19 cellular contexts compared by ENCODE assay signal in genomic region chr11:85749287-85749834, GRCh38.
DNase-seq lines count a peak whose midpoint lies in the region; ATAC-seq, FAIRE-seq and TF ChIP-seq lines count a peak whose summit lies in the region.
"Had no signal": no experiment of that assay in that cellular context is flagged by ENCODE, and none has a peak within 500 bp of the region (broad histone marks: within the 10 kb centered on the region; RNA-seq: fewer than 3 reads in every experiment).

No MANE protein-coding gene starts in this region.

- peaks cover 87% of the 10 kb centered on the region for H3K4me1 Mint-ChIP-seq in T-helper 1 cell treated with Interleukin-12 subunit alpha and Interleukin-12 subunit beta and Interleukin-4 antibody, amounts not matched to agents 30 μg/mL and 1 μg/mL, for 36 hours (ENCODE audit: low read depth)
- H3K4me1 Mint-ChIP-seq in CD8-positive, alpha-beta T cell (ENCODE audit: low read depth): peaks cover 85% of the 10 kb centered on the region
- H3K4me1 Mint-ChIP-seq in naive thymus-derived CD8-positive, alpha-beta T cell: peaks cover 52 to 85% (median 81%) of the 10 kb centered on the region in 4 donors

- H3K27me3 ChIP-seq in CD8-positive, alpha-beta T cell (ENCODE audit: insufficient read depth, low read length): no peaks in the 10 kb centered on the region
- H3K27me3 ChIP-seq: esophagus muscularis mucosa had no signal

- no peaks in the 10 kb centered on the region for H3K36me3 ChIP-seq in CD8-positive, alpha-beta T cell (ENCODE audit: insufficient read depth, low read length)
- H3K36me3 ChIP-seq: esophagus muscularis mucosa had no signal

- H3K27ac ChIP-seq in CD8-positive, alpha-beta T cell (ENCODE audit: low read depth, low read length): no peak overlapping the region
- peak overlapping the region; percentile 15; the same call in 1 of the 2 replicates for H3K27ac ChIP-seq in VCaP
- H3K27ac ChIP-seq: esophagus muscularis mucosa, SK-N-MC had no signal

- H3K36me3 Mint-ChIP-seq in T-helper 1 cell treated with Interleukin-12 subunit alpha and Interleukin-12 subunit beta and Interleukin-4 antibody, amounts not matched to agents 30 μg/mL and 1 μg/mL, for 36 hours (ENCODE audit: low read depth): peaks cover 65% of the 10 kb centered on the region
- peaks cover 8% of the 10 kb centered on the region for H3K36me3 Mint-ChIP-seq in CD8-positive, alpha-beta T cell
- H3K36me3 Mint-ChIP-seq in naive thymus-derived CD8-positive, alpha-beta T cell: peaks cover 0 to 11% (median 7%) of the 10 kb centered on the region in 3 donors

- peak overlapping the region; percentile 94 for H3K27ac Mint-ChIP-seq in T-helper 1 cell treated with Interleukin-12 subunit alpha and Interleukin-12 subunit beta and Interleukin-4 antibody, amounts not matched to agents 30 μg/mL and 1 μg/mL, for 36 hours
- peak overlapping the region; percentile 95 for H3K27ac Mint-ChIP-seq in CD8-positive, alpha-beta T cell
- H3K27ac Mint-ChIP-seq in naive thymus-derived CD8-positive, alpha-beta T cell: peak overlapping the region in 8 of 10 donors; percentile 12 to 99 (median 83)

- peaks cover 64% of the 10 kb centered on the region for H3K4me1 ChIP-seq in CD8-positive, alpha-beta T cell (ENCODE audit: insufficient read depth, low read length)
- H3K4me1 ChIP-seq: esophagus muscularis mucosa had no signal

- POLR2A ChIA-PET in CD8-positive, alpha-beta T cell (lab: Charles Lee): no interaction called here
- POLR2A ChIA-PET in naive thymus-derived CD8-positive, alpha-beta T cell (lab: Charles Lee): interaction anchor here (1.1 to 1.6 kb wide), 4 partner anchors 10 to 84 kb away, joined by 3 to 6 read pairs (median 4); partner anchors contain the start of genes CREBZF and SYTL2

- DNase-seq in T-helper 1 cell (no peak), DMS153 (lab: John Stamatoyannopoulos, UW) (no peak), GM12892 (ENCODE audit: insufficient read length) (no peak)
- DNase-seq in CD8-positive, alpha-beta T cell: no peak
- no peak for DNase-seq in naive thymus-derived CD8-positive, alpha-beta T cell
- no peak for DNase-seq in stimulated activated naive CD4-positive, alpha-beta T cell treated with Interleukin-2 at 50 U/mL for 16 hours (lab: John Stamatoyannopoulos, UW)
- DNase-seq: aorta; C1 segment of cervical spinal cord; cerebellar nuclear complex; GDM1; left colon; NCI-H146; spleen; stimulated activated CD8-positive, alpha-beta memory T cell treated with anti-CD3 and anti-CD28 coated beads, Interleukin-4, amount 100 ng/mL, for 48 hours had no signal

- peak overlapping the region; percentile 55 for H3K4me3 Mint-ChIP-seq in T-helper 1 cell treated with Interleukin-12 subunit alpha and Interleukin-12 subunit beta and Interleukin-4 antibody, amounts not matched to agents 30 μg/mL and 1 μg/mL, for 36 hours
- H3K4me3 Mint-ChIP-seq in CD8-positive, alpha-beta T cell: no peak overlapping the region
- peak overlapping the region in 8 of 10 donors; percentile 10 to 93 (median 72) for H3K4me3 Mint-ChIP-seq in naive thymus-derived CD8-positive, alpha-beta T cell

- ATAC-seq in CD8-positive, alpha-beta T cell: no peak
- no peak for ATAC-seq in naive thymus-derived CD8-positive, alpha-beta T cell
- ATAC-seq: left colon, Panc1 had no signal

- no peaks in the 10 kb centered on the region for H3K27me3 Mint-ChIP-seq in T-helper 1 cell treated with Interleukin-12 subunit alpha and Interleukin-12 subunit beta and Interleukin-4 antibody, amounts not matched to agents 30 μg/mL and 1 μg/mL, for 36 hours (ENCODE audit: low read depth)
- no peaks in the 10 kb centered on the region for H3K27me3 Mint-ChIP-seq in CD8-positive, alpha-beta T cell (ENCODE audit: low read depth)
- H3K27me3 Mint-ChIP-seq in naive thymus-derived CD8-positive, alpha-beta T cell: peaks cover 0 to 2% (median 0%) of the 10 kb centered on the region in 5 donors

- H3K9me3 Mint-ChIP-seq in T-helper 1 cell treated with Interleukin-12 subunit alpha and Interleukin-12 subunit beta and Interleukin-4 antibody, amounts not matched to agents 30 μg/mL and 1 μg/mL, for 36 hours: peaks cover 4% of the 10 kb centered on the region
- no peaks in the 10 kb centered on the region for H3K9me3 Mint-ChIP-seq in CD8-positive, alpha-beta T cell
- H3K9me3 Mint-ChIP-seq in naive thymus-derived CD8-positive, alpha-beta T cell: peaks cover 0 to 2% (median 0%) of the 10 kb centered on the region in 9 donors

- TF ChIP-seq POLR2A in GM12892 (IDR thresholded peaks at IDR 0.05; ENCODE audit: low read depth, low read length): no peak

- CTCF ChIA-PET in CD8-positive, alpha-beta T cell (lab: Charles Lee): interaction anchor here (1.5 kb wide), 1 partner anchor 54 kb away, joined by 3 read pairs; no protein-coding TSS in a partner anchor

- TF ChIP-seq CTCF in CD8-positive, alpha-beta T cell (IDR thresholded peaks at IDR 0.05): no peak
- TF ChIP-seq CTCF in VCaP (conservative IDR thresholded peaks at IDR 0.05): no peak

- no peak for FAIRE-seq in GM12892 (lab: Jason Lieb, UNC)

- no peak overlapping the region for H3K4me3 ChIP-seq in CD8-positive, alpha-beta T cell (ENCODE audit: low read depth, low read length)
- H3K4me3 ChIP-seq: esophagus muscularis mucosa, SK-N-MC, spleen had no signal

- intact Hi-C loops in CD8-positive, alpha-beta T cell (cut with DNase I, micrococcal nuclease): no loop called here

- H3K9me3 ChIP-seq in CD8-positive, alpha-beta T cell (ENCODE audit: low read length): no peaks in the 10 kb centered on the region
- H3K9me3 ChIP-seq: esophagus muscularis mucosa, spleen had no signal
